Comparison of ENCODE assay signal across 13 cellular contexts in the genomic region with DNA sequence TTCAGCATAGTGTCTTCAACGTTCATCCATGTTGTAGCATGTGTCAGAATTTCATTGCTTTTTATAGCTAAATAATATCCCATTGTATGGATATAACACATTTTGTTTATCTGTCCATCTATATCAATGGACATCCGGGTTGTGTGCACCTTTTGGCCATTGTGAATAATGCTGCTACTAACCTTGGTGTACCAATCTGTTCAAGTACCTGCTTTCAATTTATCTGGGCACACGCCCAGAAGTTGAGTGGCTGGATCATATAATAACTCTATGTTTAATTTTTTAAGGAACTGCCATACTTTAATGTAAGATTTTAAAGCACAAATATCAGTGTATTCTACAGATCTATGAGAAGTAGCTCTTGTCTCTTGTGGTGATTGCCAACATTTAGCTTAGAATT.
"Had no signal": no experiment of that assay in that cellular context is flagged by ENCODE, and none has a peak within 500 bp of the region (broad histone marks: within the 10 kb centered on the region; RNA-seq: fewer than 3 reads in every experiment).

No MANE protein-coding gene starts in this region.

- ATAC-seq: activated naive CD4-positive, alpha-beta T cell treated with anti-CD3 and anti-CD28 coated beads, Interleukin-2, amount 50 U/mL, for 72 hours; activated T-cell treated with anti-CD3 and anti-CD28 coated beads, Interleukin-2, amount 50 U/mL, for 72 hours; right lobe of liver had no signal

- DNase-seq: activated CD4-positive, alpha-beta T cell treated with anti-CD3 and anti-CD28 coated beads, Interleukin-2, amount 10 ng/mL, durations not matched to agents 7 days and 5 days; activated CD4-positive, CD25-positive, alpha-beta regulatory T cell; activated CD8-positive, alpha-beta memory T cell treated with anti-CD3 and anti-CD28 coated beads, Interleukin-2, amount 50 U/mL, for 48 hours; activated gamma-delta T cell; activated T-cell treated with anti-CD3 and anti-CD28 coated beads, Interleukin-2, amount 50 U/mL, for 72 hours; amniotic stem cell; cortex of kidney; effector memory CD4-positive, alpha-beta T cell; right lobe of liver; spleen had no signal

- H3K4me3 ChIP-seq: body of pancreas, right lobe of liver, spleen, upper lobe of left lung had no signal

- H3K4me1 ChIP-seq: right lobe of liver, spleen, upper lobe of left lung had no signal

- H3K27ac ChIP-seq: body of pancreas, right lobe of liver, spleen, upper lobe of left lung had no signal

- H3K36me3 ChIP-seq: right lobe of liver, upper lobe of left lung had no signal

- H3K27me3 ChIP-seq: body of pancreas, right lobe of liver, spleen, upper lobe of left lung had no signal

- H3K9me3 ChIP-seq: right lobe of liver, upper lobe of left lung had no signal
